ENCODE assay signal across 1 cellular context in genomic region chrX:115948018-115948923, GRCh38.
TF ChIP-seq lines count a peak whose summit lies in the region.

No MANE protein-coding gene starts in this region.

TF ChIP-seq in HEK293, 187 proteins besides CTCF, POLR2A, EP300 and RAD21 (continued from another document):
- TF ChIP-seq, protein P1, sequence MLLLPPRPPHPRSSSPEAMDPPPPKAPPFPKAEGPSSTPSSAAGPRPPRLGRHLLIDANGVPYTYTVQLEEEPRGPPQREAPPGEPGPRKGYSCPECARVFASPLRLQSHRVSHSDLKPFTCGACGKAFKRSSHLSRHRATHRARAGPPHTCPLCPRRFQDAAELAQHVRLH (tag by site-specific recombination; IDR thresholded peaks at IDR 0.05), result peak; percentile 95
- TF ChIP-seq ZBTB11 (tag by site-specific recombination; conservative IDR thresholded peaks at IDR 0.05; ENCODE audit: low read depth) (no peak), ZNF324 (tag by site-specific recombination; IDR thresholded peaks at IDR 0.05) (no peak), GLIS2 (tag by site-specific recombination; IDR thresholded peaks at IDR 0.05) (no peak), ZNF747 (tag by site-specific recombination; IDR thresholded peaks at IDR 0.05) (no peak), BCL11B (tag by site-specific recombination; IDR thresholded peaks at IDR 0.05; ENCODE audit: low read depth) (no peak), ZNF610 (tag by site-specific recombination; IDR thresholded peaks at IDR 0.05; ENCODE audit: borderline replicate concordance) (no peak), ZFP69B (tag by site-specific recombination; IDR thresholded peaks at IDR 0.05) (no peak), SP3 (tag by site-specific recombination; IDR thresholded peaks at IDR 0.05) (0 out of 2 replicates have a peak, but pooled peaks have one; percentile 30), ZNF513 (tag by site-specific recombination; IDR thresholded peaks at IDR 0.05) (no peak), ZNF701 (tag by site-specific recombination; IDR thresholded peaks at IDR 0.05) (no peak), ZNF211 (tag by site-specific recombination; IDR thresholded peaks at IDR 0.05; ENCODE audit: low read depth) (no peak), ZNF664 (tag by site-specific recombination; IDR thresholded peaks at IDR 0.05) (no peak), ZNF155 (tag by site-specific recombination; IDR thresholded peaks at IDR 0.05) (no peak), GLI4 (tag by site-specific recombination; IDR thresholded peaks at IDR 0.05) (no peak), ZNF830 (tag by site-specific recombination; IDR thresholded peaks at IDR 0.05; ENCODE audit: low read depth) (no peak), ZNF76 (tag by site-specific recombination; IDR thresholded peaks at IDR 0.05; ENCODE audit: borderline replicate concordance, low read depth) (no peak), ZNF404 (tag by site-specific recombination; IDR thresholded peaks at IDR 0.05) (no peak), ZNF202 (tag by site-specific recombination; IDR thresholded peaks at IDR 0.05; ENCODE audit: borderline replicate concordance) (no peak), ZNF777 (tag by site-specific recombination; IDR thresholded peaks at IDR 0.05; ENCODE audit: borderline replicate concordance) (no peak), KLF16 (tag by site-specific recombination; IDR thresholded peaks at IDR 0.05) (no peak), ZFHX2 (tag by site-specific recombination; conservative IDR thresholded peaks at IDR 0.05) (no peak), KLF10 (tag by site-specific recombination; IDR thresholded peaks at IDR 0.05) (no peak), ZNF654 (tag by site-specific recombination; IDR thresholded peaks at IDR 0.05; ENCODE audit: low read depth) (peak; percentile 99), ZNF488 (tag by site-specific recombination; IDR thresholded peaks at IDR 0.05) (no peak), ZNF768 (tag by site-specific recombination; IDR thresholded peaks at IDR 0.05) (no peak), ZNF521 (tag by site-specific recombination; IDR thresholded peaks at IDR 0.05) (no peak), YY2 (tag by site-specific recombination; IDR thresholded peaks at IDR 0.05) (peak; percentile 15; the same call in 1 of the 2 replicates), ZNF416 (tag by site-specific recombination; IDR thresholded peaks at IDR 0.05) (no peak), SCRT2 (tag by site-specific recombination; IDR thresholded peaks at IDR 0.05) (no peak), ZNF670 (tag by site-specific recombination; IDR thresholded peaks at IDR 0.05; ENCODE audit: low read depth) (no peak)
- TF ChIP-seq, protein P2, sequence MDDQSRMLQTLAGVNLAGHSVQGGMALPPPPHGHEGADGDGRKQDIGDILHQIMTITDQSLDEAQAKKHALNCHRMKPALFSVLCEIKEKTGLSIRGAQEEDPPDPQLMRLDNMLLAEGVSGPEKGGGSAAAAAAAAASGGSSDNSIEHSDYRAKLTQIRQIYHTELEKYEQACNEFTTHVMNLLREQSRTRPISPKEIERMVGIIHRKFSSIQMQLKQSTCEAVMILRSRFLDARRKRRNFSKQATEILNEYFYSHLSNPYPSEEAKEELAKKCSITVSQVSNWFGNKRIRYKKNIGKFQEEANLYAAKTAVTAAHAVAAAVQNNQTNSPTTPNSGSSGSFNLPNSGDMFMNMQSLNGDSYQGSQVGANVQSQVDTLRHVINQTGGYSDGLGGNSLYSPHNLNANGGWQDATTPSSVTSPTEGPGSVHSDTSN (CRISPR knock-in tag; IDR thresholded peaks at IDR 0.05), result no peak
- TF ChIP-seq, protein P3, sequence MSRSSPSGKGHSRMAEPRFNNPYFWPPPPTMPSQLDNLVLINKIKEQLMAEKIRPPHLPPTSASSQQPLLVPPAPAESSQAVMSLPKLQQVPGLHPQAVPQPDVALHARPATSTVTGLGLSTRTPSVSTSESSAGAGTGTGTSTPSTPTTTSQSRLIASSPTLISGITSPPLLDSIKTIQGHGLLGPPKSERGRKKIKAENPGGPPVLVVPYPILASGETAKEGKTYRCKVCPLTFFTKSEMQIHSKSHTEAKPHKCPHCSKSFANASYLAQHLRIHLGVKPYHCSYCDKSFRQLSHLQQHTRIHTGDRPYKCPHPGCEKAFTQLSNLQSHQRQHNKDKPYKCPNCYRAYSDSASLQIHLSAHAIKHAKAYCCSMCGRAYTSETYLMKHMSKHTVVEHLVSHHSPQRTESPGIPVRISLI (tag by site-specific recombination; IDR thresholded peaks at IDR 0.05), result no peak
- TF ChIP-seq, protein P4, sequence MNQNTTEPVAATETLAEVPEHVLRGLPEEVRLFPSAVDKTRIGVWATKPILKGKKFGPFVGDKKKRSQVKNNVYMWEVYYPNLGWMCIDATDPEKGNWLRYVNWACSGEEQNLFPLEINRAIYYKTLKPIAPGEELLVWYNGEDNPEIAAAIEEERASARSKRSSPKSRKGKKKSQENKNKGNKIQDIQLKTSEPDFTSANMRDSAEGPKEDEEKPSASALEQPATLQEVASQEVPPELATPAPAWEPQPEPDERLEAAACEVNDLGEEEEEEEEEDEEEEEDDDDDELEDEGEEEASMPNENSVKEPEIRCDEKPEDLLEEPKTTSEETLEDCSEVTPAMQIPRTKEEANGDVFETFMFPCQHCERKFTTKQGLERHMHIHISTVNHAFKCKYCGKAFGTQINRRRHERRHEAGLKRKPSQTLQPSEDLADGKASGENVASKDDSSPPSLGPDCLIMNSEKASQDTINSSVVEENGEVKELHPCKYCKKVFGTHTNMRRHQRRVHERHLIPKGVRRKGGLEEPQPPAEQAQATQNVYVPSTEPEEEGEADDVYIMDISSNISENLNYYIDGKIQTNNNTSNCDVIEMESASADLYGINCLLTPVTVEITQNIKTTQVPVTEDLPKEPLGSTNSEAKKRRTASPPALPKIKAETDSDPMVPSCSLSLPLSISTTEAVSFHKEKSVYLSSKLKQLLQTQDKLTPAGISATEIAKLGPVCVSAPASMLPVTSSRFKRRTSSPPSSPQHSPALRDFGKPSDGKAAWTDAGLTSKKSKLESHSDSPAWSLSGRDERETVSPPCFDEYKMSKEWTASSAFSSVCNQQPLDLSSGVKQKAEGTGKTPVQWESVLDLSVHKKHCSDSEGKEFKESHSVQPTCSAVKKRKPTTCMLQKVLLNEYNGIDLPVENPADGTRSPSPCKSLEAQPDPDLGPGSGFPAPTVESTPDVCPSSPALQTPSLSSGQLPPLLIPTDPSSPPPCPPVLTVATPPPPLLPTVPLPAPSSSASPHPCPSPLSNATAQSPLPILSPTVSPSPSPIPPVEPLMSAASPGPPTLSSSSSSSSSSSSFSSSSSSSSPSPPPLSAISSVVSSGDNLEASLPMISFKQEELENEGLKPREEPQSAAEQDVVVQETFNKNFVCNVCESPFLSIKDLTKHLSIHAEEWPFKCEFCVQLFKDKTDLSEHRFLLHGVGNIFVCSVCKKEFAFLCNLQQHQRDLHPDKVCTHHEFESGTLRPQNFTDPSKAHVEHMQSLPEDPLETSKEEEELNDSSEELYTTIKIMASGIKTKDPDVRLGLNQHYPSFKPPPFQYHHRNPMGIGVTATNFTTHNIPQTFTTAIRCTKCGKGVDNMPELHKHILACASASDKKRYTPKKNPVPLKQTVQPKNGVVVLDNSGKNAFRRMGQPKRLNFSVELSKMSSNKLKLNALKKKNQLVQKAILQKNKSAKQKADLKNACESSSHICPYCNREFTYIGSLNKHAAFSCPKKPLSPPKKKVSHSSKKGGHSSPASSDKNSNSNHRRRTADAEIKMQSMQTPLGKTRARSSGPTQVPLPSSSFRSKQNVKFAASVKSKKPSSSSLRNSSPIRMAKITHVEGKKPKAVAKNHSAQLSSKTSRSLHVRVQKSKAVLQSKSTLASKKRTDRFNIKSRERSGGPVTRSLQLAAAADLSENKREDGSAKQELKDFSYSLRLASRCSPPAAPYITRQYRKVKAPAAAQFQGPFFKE (tag by site-specific recombination; IDR thresholded peaks at IDR 0.05; ENCODE audit: borderline replicate concordance), result no peak
